In the genomic region with DNA sequence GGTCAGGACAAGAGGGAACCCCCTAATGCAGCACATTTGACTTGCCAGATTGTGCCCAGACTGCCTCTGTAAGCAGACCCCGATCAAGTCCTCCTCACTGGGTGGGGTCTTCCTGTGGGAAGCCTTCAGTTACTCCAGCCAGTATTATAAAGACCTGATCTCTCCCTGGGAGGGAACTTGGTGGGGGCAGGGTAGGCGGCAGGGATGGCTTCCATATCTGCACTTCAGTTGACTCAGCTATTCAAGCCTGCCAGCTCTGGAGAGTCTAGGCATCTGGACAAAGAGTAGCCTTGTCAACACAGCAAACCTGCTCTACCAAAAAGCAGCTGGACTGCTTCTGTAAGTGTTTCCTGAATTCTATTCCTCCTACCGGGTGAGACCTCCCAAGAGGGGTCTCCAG, we compare ENCODE assay signal across 1 cellular context.
TF ChIP-seq lines count a peak whose summit lies in the region.

No MANE protein-coding gene starts in this region.

TF ChIP-seq in HepG2, 621 proteins besides CTCF, POLR2A, EP300 and RAD21:
- TF ChIP-seq, protein P1, sequence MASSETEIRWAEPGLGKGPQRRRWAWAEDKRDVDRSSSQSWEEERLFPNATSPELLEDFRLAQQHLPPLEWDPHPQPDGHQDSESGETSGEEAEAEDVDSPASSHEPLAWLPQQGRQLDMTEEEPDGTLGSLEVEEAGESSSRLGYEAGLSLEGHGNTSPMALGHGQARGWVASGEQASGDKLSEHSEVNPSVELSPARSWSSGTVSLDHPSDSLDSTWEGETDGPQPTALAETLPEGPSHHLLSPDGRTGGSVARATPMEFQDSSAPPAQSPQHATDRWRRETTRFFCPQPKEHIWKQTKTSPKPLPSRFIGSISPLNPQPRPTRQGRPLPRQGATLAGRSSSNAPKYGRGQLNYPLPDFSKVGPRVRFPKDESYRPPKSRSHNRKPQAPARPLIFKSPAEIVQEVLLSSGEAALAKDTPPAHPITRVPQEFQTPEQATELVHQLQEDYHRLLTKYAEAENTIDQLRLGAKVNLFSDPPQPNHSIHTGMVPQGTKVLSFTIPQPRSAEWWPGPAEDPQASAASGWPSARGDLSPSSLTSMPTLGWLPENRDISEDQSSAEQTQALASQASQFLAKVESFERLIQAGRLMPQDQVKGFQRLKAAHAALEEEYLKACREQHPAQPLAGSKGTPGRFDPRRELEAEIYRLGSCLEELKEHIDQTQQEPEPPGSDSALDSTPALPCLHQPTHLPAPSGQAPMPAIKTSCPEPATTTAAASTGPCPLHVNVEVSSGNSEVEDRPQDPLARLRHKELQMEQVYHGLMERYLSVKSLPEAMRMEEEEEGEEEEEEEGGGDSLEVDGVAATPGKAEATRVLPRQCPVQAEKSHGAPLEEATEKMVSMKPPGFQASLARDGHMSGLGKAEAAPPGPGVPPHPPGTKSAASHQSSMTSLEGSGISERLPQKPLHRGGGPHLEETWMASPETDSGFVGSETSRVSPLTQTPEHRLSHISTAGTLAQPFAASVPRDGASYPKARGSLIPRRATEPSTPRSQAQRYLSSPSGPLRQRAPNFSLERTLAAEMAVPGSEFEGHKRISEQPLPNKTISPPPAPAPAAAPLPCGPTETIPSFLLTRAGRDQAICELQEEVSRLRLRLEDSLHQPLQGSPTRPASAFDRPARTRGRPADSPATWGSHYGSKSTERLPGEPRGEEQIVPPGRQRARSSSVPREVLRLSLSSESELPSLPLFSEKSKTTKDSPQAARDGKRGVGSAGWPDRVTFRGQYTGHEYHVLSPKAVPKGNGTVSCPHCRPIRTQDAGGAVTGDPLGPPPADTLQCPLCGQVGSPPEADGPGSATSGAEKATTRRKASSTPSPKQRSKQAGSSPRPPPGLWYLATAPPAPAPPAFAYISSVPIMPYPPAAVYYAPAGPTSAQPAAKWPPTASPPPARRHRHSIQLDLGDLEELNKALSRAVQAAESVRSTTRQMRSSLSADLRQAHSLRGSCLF (CRISPR knock-in tag; IDR thresholded peaks at IDR 0.05; ENCODE audit: borderline replicate concordance): no peak
- no peak for TF ChIP-seq ZNF552 (CRISPR knock-in tag; IDR thresholded peaks at IDR 0.05; ENCODE audit: borderline replicate concordance)
- no peak for TF ChIP-seq MAFK (conservative IDR thresholded peaks at IDR 0.05 in 1 of 2, IDR thresholded peaks at IDR 0.05 in 1 of 2; ENCODE audit: low read length in 2 of 2)
- TF ChIP-seq CEBPB (IDR thresholded peaks at IDR 0.05; ENCODE audit: borderline replicate concordance, low read depth, low read length): no peak
- no peak for TF ChIP-seq ZNF256 (CRISPR knock-in tag; conservative IDR thresholded peaks at IDR 0.05)
- no peak for TF ChIP-seq GZF1 (CRISPR knock-in tag; IDR thresholded peaks at IDR 0.05)
- TF ChIP-seq GPN1 (CRISPR knock-in tag; IDR thresholded peaks at IDR 0.05; ENCODE audit: borderline replicate concordance): no peak
- TF ChIP-seq, protein P2, sequence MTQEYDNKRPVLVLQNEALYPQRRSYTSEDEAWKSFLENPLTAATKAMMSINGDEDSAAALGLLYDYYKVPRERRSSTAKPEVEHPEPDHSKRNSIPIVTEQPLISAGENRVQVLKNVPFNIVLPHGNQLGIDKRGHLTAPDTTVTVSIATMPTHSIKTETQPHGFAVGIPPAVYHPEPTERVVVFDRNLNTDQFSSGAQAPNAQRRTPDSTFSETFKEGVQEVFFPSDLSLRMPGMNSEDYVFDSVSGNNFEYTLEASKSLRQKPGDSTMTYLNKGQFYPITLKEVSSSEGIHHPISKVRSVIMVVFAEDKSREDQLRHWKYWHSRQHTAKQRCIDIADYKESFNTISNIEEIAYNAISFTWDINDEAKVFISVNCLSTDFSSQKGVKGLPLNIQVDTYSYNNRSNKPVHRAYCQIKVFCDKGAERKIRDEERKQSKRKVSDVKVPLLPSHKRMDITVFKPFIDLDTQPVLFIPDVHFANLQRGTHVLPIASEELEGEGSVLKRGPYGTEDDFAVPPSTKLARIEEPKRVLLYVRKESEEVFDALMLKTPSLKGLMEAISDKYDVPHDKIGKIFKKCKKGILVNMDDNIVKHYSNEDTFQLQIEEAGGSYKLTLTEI (CRISPR knock-in tag; conservative IDR thresholded peaks at IDR 0.05): no peak
- no peak for TF ChIP-seq ELF1 (CRISPR knock-in tag; IDR thresholded peaks at IDR 0.05)
- TF ChIP-seq TARDBP (CRISPR knock-in tag; IDR thresholded peaks at IDR 0.05): no peak
- no peak for TF ChIP-seq ZNF253 (CRISPR knock-in tag; IDR thresholded peaks at IDR 0.05; ENCODE audit: borderline replicate concordance)
- no peak for TF ChIP-seq BHLHE40 (IDR thresholded peaks at IDR 0.05; ENCODE audit: low read length)
- TF ChIP-seq, protein P3, sequence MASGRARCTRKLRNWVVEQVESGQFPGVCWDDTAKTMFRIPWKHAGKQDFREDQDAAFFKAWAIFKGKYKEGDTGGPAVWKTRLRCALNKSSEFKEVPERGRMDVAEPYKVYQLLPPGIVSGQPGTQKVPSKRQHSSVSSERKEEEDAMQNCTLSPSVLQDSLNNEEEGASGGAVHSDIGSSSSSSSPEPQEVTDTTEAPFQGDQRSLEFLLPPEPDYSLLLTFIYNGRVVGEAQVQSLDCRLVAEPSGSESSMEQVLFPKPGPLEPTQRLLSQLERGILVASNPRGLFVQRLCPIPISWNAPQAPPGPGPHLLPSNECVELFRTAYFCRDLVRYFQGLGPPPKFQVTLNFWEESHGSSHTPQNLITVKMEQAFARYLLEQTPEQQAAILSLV (CRISPR knock-in tag; IDR thresholded peaks at IDR 0.05; ENCODE audit: borderline replicate concordance): no peak
- TF ChIP-seq, protein P4, sequence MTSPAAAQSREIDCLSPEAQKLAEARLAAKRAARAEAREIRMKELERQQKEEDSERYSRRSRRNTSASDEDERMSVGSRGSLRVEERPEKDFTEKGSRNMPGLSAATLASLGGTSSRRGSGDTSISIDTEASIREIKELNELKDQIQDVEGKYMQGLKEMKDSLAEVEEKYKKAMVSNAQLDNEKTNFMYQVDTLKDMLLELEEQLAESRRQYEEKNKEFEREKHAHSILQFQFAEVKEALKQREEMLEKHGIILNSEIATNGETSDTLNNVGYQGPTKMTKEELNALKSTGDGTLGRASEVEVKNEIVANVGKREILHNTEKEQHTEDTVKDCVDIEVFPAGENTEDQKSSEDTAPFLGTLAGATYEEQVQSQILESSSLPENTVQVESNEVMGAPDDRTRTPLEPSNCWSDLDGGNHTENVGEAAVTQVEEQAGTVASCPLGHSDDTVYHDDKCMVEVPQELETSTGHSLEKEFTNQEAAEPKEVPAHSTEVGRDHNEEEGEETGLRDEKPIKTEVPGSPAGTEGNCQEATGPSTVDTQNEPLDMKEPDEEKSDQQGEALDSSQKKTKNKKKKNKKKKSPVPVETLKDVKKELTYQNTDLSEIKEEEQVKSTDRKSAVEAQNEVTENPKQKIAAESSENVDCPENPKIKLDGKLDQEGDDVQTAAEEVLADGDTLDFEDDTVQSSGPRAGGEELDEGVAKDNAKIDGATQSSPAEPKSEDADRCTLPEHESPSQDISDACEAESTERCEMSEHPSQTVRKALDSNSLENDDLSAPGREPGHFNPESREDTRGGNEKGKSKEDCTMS (CRISPR knock-in tag; conservative IDR thresholded peaks at IDR 0.05): no peak
- TF ChIP-seq ZNF776 (CRISPR knock-in tag; IDR thresholded peaks at IDR 0.05): no peak
- no peak for TF ChIP-seq CBX2 (IDR thresholded peaks at IDR 0.05; ENCODE audit: low read depth, low read length)
- TF ChIP-seq CBX2 (CRISPR knock-in tag; IDR thresholded peaks at IDR 0.05; ENCODE audit: low read depth): no peak
- TF ChIP-seq THYN1 (CRISPR knock-in tag; IDR thresholded peaks at IDR 0.05; ENCODE audit: borderline replicate concordance, low read depth): no peak
- no peak for TF ChIP-seq ZNF598 (CRISPR knock-in tag; IDR thresholded peaks at IDR 0.05; ENCODE audit: borderline replicate concordance)
- no peak for TF ChIP-seq MED13 (CRISPR knock-in tag; IDR thresholded peaks at IDR 0.05)
